ENCODE assay signal across 8 cellular contexts in genomic region chr3:15108082-15108545, GRCh38. TPM values are rescaled to one million over a fixed set of nuclear protein-coding genes. Genes with fewer than 3 reads are reported as not detected.
DNase-seq lines count a peak whose midpoint lies in the region; ATAC-seq and TF ChIP-seq lines count a peak whose summit lies in the region.

No MANE protein-coding gene starts in this region.

- ATAC-seq in HG02588 (IDR thresholded peaks at IDR 0.05; ENCODE audit: unreplicated experiment) (peak; percentile 76), left lung (peak; percentile 97)
- ATAC-seq in activated CD4-positive, CD25-positive, alpha-beta regulatory T cell treated with anti-CD3 and anti-CD28 coated beads, Interleukin-2, amount 50 U/mL, for 24 hours: peak; percentile 76 to 89

- TF ChIP-seq CTCF in GM06990 (IDR thresholded peaks at IDR 0.05; ENCODE audit: insufficient read depth, low read length, poor library complexity, severe bottlenecking): peak; percentile 94
- TF ChIP-seq CTCF in left lung (IDR thresholded peaks at IDR 0.05): peak; percentile 87 to 91

- no peaks in the 10 kb centered on the region; the same call in 1 of the 2 replicates for H3K27me3 ChIP-seq in GM06990 (replicated peaks; ENCODE audit: control insufficient read depth, insufficient read depth, low read length)
- no peaks in the 10 kb centered on the region for H3K27me3 ChIP-seq in left lung

- H3K4me1 ChIP-seq in left lung: peaks cover 3 to 12% of the 10 kb centered on the region in 2 donors

- peak; percentile 55 for DNase-seq in GM06990 (ENCODE audit: extremely low read depth, insufficient read length)
- peak; percentile 30 for DNase-seq in NCI-H2171 (lab: John Stamatoyannopoulos, UW)
- peak; percentile 74 for DNase-seq in cerebellum (ENCODE audit: low spot score)
- DNase-seq in left lung: peak; percentile 75 to 94
- peak; percentile 75 for DNase-seq in stimulated activated CD4-positive, alpha-beta T cell treated with anti-CD3 and anti-CD28 coated beads, Interleukin-4, amount 100 ng/mL, for 24 hours
- no peak for DNase-seq in DMS79 (lab: John Stamatoyannopoulos, UW)

- H3K9me3 ChIP-seq in left lung: no peaks in the 10 kb centered on the region

- intact Hi-C loops in left lung (cut with DNase I): no loop called here

- H3K27ac ChIP-seq in left lung: no peak overlapping the region

- H3K4me3 ChIP-seq in GM06990 (replicated peaks; ENCODE audit: low read depth, low read length) (no peak overlapping the region), left lung (no peak overlapping the region)

- H3K36me3 ChIP-seq in GM06990 (ENCODE audit: control insufficient read depth, insufficient read depth, low read length) (no peaks in the 10 kb centered on the region), left lung (no peaks in the 10 kb centered on the region)

RNA-seq across cellular contexts. Expression of gene RBSN, which starts 9.2 kb away (rescaled TPM):
- total RNA-seq in cerebellum (44.3 TPM), left lung (10 to 100 TPM; 24.5 to 24.9 TPM)

RNA-seq across cellular contexts. Expression of gene MRPS25, which starts 43.0 kb away (rescaled TPM):
- total RNA-seq in cerebellum (45.5 TPM), left lung (10 to 100 TPM; 62.4 to 70.2 TPM)
